Comparison of ENCODE assay signal across 25 cellular contexts in genomic region chr7:155512246-155512887, GRCh38.
"Had no signal": no experiment of that assay in that cellular context is flagged by ENCODE, and none has a peak within 500 bp of the region (broad histone marks: within the 10 kb centered on the region; RNA-seq: fewer than 3 reads in every experiment).

No MANE protein-coding gene starts in this region.

- H3K4me3 ChIP-seq: SJCRH30 had no signal

- H3K4me3 Mint-ChIP-seq: activated CD8-positive, alpha-beta T cell treated with anti-CD3 and anti-CD28 coated beads for 36 hours; activated naive CD8-positive, alpha-beta T cell treated with anti-CD3 and anti-CD28 coated beads, Interleukin-2, amount 50 U/mL, for 24 hours; activated T-cell treated with anti-CD3 and anti-CD28 coated beads, Interleukin-2, amount 50 U/mL, for 72 hours; central memory CD8-positive, alpha-beta T cell; T-helper 1 cell treated with Interleukin-12 subunit alpha and Interleukin-12 subunit beta and Interleukin-4 antibody, amounts not matched to agents 30 μg/mL and 1 μg/mL, for 36 hours had no signal

- H3K9me3 Mint-ChIP-seq: activated CD8-positive, alpha-beta T cell treated with anti-CD3 and anti-CD28 coated beads for 36 hours; activated naive CD4-positive, alpha-beta T cell treated with anti-CD3 and anti-CD28 coated beads, Interleukin-2, amount 50 U/mL, for 72 hours; activated naive CD8-positive, alpha-beta T cell treated with anti-CD3 and anti-CD28 coated beads, Interleukin-2, amount 50 U/mL, for 24 hours; activated T-cell treated with anti-CD3 and anti-CD28 coated beads, Interleukin-2, amount 50 U/mL, for 72 hours; activated T-helper 2 cell treated with anti-CD3 and anti-CD28 coated beads, Interferon-gamma antibody, Interleukin-2, Interleukin-4, amounts not matched to agents 10 μg/mL and 5 μg/mL and 100 μg/mL, durations not matched to agents 14 hours and 24 hours and 36 hours; central memory CD8-positive, alpha-beta T cell; T-helper 1 cell treated with Interleukin-12 subunit alpha and Interleukin-12 subunit beta and Interleukin-4 antibody, amounts not matched to agents 30 μg/mL and 1 μg/mL, for 36 hours had no signal

- H3K9me3 ChIP-seq: SJCRH30, SK-N-SH had no signal

- H3K36me3 ChIP-seq: SJCRH30 had no signal

- DNase-seq: activated CD4-positive, alpha-beta T cell treated with anti-CD3 and anti-CD28 coated beads for 4 hours; activated CD8-positive, alpha-beta memory T cell treated with anti-CD3 and anti-CD28 coated beads, Interleukin-2, amount 50 U/mL, for 4 hours; activated CD8-positive, alpha-beta T cell treated with anti-CD3 and anti-CD28 coated beads for 36 hours; activated naive CD8-positive, alpha-beta T cell treated with anti-CD3 and anti-CD28 coated beads, Interleukin-2, amount 50 U/mL, for 24 hours; activated T-cell treated with anti-CD3 and anti-CD28 coated beads, Interleukin-2, amount 50 U/mL, for 72 hours; amniotic stem cell; Kasumi-1; NCI-H1048; NCI-H1417 treated with DMSO at 0.1 percent for 48 hours; NCI-H1694; NCI-H2029 treated with DMSO at 0.1 percent for 48 hours; NCI-H345; NCI-H510A; NCI-H69; NK-92 treated with Interleukin-12 subunit alpha and Interleukin-12 subunit beta, amount 100 ng/mL, for 24 hours; OCI-M1; RPMI8226; SJCRH30; SK-N-SH; SW 1271 had no signal

- H3K36me3 Mint-ChIP-seq: brain had no signal

- H3K4me1 ChIP-seq: SJCRH30 had no signal

- H3K27ac Mint-ChIP-seq: activated CD8-positive, alpha-beta T cell treated with anti-CD3 and anti-CD28 coated beads for 36 hours; activated naive CD4-positive, alpha-beta T cell treated with anti-CD3 and anti-CD28 coated beads, Interleukin-2, amount 50 U/mL, for 72 hours; activated naive CD8-positive, alpha-beta T cell treated with anti-CD3 and anti-CD28 coated beads, Interleukin-2, amount 50 U/mL, for 24 hours; activated T-cell treated with anti-CD3 and anti-CD28 coated beads, Interleukin-2, amount 50 U/mL, for 72 hours; activated T-helper 2 cell treated with anti-CD3 and anti-CD28 coated beads, Interferon-gamma antibody, Interleukin-2, Interleukin-4, amounts not matched to agents 10 μg/mL and 5 μg/mL and 100 μg/mL, durations not matched to agents 14 hours and 24 hours and 36 hours; brain; T-helper 1 cell treated with Interleukin-12 subunit alpha and Interleukin-12 subunit beta and Interleukin-4 antibody, amounts not matched to agents 30 μg/mL and 1 μg/mL, for 36 hours had no signal
